8 cellular contexts compared by ENCODE assay signal in genomic region chr14:69708586-69709169, GRCh38. TPM values are rescaled to one million over a fixed set of nuclear protein-coding genes. Genes with fewer than 3 reads are reported as not detected.
DNase-seq lines count a peak whose midpoint lies in the region; ATAC-seq and TF ChIP-seq lines count a peak whose summit lies in the region.

No MANE protein-coding gene starts in this region.

- H3F3A ChIP-seq in neural progenitor cell (ENCODE audit: low read depth), result peaks cover 32% of the 10 kb centered on the region

- no peaks in the 10 kb centered on the region for H4K20me1 ChIP-seq in neural progenitor cell (ENCODE audit: low read depth)

- H3K9ac ChIP-seq in neural progenitor cell, result no peak overlapping the region

- peaks cover 6% of the 10 kb centered on the region for H3K27me3 Mint-ChIP-seq in neural progenitor cell (ENCODE audit: insufficient read depth, low read depth)

- DNase-seq in NCI-H2081 (lab: John Stamatoyannopoulos, UW) (peak; percentile 48 to 67), NCI-H2081 treated with DMSO at 0.1 percent for 48 hours (lab: John Stamatoyannopoulos, UW) (no peak), NCI-H446 treated with DMSO at 0.1 percent for 48 hours (lab: John Stamatoyannopoulos, UW) (peak; percentile 50), astrocyte of the cerebellum (ENCODE audit: low read depth) (no peak), neural progenitor cell (ENCODE audit: low spot score) (peak; percentile 83), omental fat pad (ENCODE audit: low spot score) (no peak), cortex of kidney (lab: John Stamatoyannopoulos, UW) (no peak)

- no peaks in the 10 kb centered on the region for H3K9me3 ChIP-seq in neural progenitor cell (ENCODE audit: low read depth)

- H3K36me3 ChIP-seq in neural progenitor cell, result no peaks in the 10 kb centered on the region

- H3K4me1 Mint-ChIP-seq in neural progenitor cell, result peaks cover 56% of the 10 kb centered on the region

- H3K79me2 ChIP-seq in neural progenitor cell (ENCODE audit: low read depth), result no peaks in the 10 kb centered on the region

- TF ChIP-seq CTCF in astrocyte of the cerebellum (IDR thresholded peaks at IDR 0.05; ENCODE audit: low read depth, low read length, missing control alignments), result peak; percentile 33
- TF ChIP-seq CTCF in neural progenitor cell (IDR thresholded peaks at IDR 0.05), result peak; percentile 42
- no peak for TF ChIP-seq CTCF in omental fat pad (IDR thresholded peaks at IDR 0.05)

- no peak overlapping the region for H3K4me3 ChIP-seq in astrocyte of the cerebellum (ENCODE audit: low read depth, low read length)
- no peak overlapping the region for H3K4me3 ChIP-seq in neural progenitor cell

- H3K4me1 ChIP-seq in neural progenitor cell, result peaks cover 47% of the 10 kb centered on the region

- ATAC-seq in HG02798 (IDR thresholded peaks at IDR 0.05; ENCODE audit: poor library complexity, unreplicated experiment) (no peak), omental fat pad (ENCODE audit: low FRiP score) (no peak)

- H3K27ac Mint-ChIP-seq in neural progenitor cell, result peak overlapping the region; percentile 30

- H3K36me3 Mint-ChIP-seq in neural progenitor cell, result peaks cover 2% of the 10 kb centered on the region

- H3K4me2 ChIP-seq in neural progenitor cell, result peak overlapping the region; percentile 32

- in situ Hi-C loops in astrocyte of the cerebellum (cut with HindIII; ENCODE audit: low sequenced_read_pairs), result no loop called here

- H3K9me3 Mint-ChIP-seq in neural progenitor cell, result no peaks in the 10 kb centered on the region

- H2AFZ ChIP-seq in neural progenitor cell (replicated peaks), result no peak overlapping the region

- no peaks in the 10 kb centered on the region for H3K27me3 ChIP-seq in neural progenitor cell

- peak overlapping the region; percentile 27 for H3K4me3 Mint-ChIP-seq in neural progenitor cell

- H3K27ac ChIP-seq in neural progenitor cell, result peak overlapping the region; percentile 11

RNA-seq across cellular contexts. Expression of gene SRSF5, which starts 58.3 kb away (rescaled TPM):
- total RNA-seq in neural progenitor cell (ENCODE audit: low replicate concordance) (486 and 664 TPM in 2 replicates), omental fat pad (100 to 1,000 TPM; 198 to 421 (median 367) TPM)

Comparison
In these comparisons a context has a peak if more than half of its experiments do, and no peak if none do; other contexts are left out.
1. DNase-seq: peak in NCI-H2081 (2 of 2), NCI-H446 treated with DMSO at 0.1 percent for 48 hours (single experiment) and neural progenitor cell (single experiment); none in NCI-H2081 treated with DMSO at 0.1 percent for 48 hours (single experiment), astrocyte of the cerebellum (single experiment), omental fat pad (single experiment) and cortex of kidney (single experiment).
2. CTCF ChIP-seq: peak in astrocyte of the cerebellum (single experiment) and neural progenitor cell (single experiment); none in omental fat pad (0 of 3).